Comparison of ENCODE assay signal across 18 cellular contexts in genomic region chr10:132138596-132138995, GRCh38.
"Had no signal": no experiment of that assay in that cellular context is flagged by ENCODE, and none has a peak within 500 bp of the region (broad histone marks: within the 10 kb centered on the region; RNA-seq: fewer than 3 reads in every experiment).

No MANE protein-coding gene starts in this region.

- H3K4me3 Mint-ChIP-seq: activated naive CD8-positive, alpha-beta T cell had no signal

- H3K9me3 ChIP-seq: tibial nerve, vagina had no signal

- ATAC-seq: activated CD4-positive, CD25-positive, alpha-beta regulatory T cell treated with anti-CD3 and anti-CD28 coated beads, Interleukin-2, amount 50 U/mL, for 24 hours; foreskin keratinocyte; left lobe of liver had no signal

- H3K4me1 ChIP-seq: foreskin keratinocyte had no signal

- H3K4me3 ChIP-seq: tibial nerve, vagina had no signal

- H3K27ac Mint-ChIP-seq: activated naive CD8-positive, alpha-beta T cell; nephron had no signal

- H3K36me3 Mint-ChIP-seq: activated naive CD8-positive, alpha-beta T cell had no signal

- FAIRE-seq: islet of Langerhans had no signal

- H3K27me3 ChIP-seq: foreskin keratinocyte, vagina had no signal

- DNase-seq: activated CD8-positive, alpha-beta memory T cell treated with anti-CD3 and anti-CD28 coated beads for 24 hours; activated CD8-positive, alpha-beta memory T cell treated with anti-CD3 and anti-CD28 coated beads, Interleukin-2, amount 50 U/mL, for 48 hours; foreskin keratinocyte; hippocampal formation; mesendoderm; nucleus accumbens; retina; stimulated activated CD4-positive, alpha-beta T cell treated with anti-CD3 and anti-CD28 coated beads, Interleukin-2, amount 100 ng/mL, for 24 hours; stimulated activated naive CD4-positive, alpha-beta T cell treated with Interleukin-2 at 50 U/mL for 16 hours; T1000 had no signal

- H3K27ac ChIP-seq: epithelial cell of prostate, foreskin keratinocyte, tibial nerve, vagina had no signal

- H3K36me3 ChIP-seq: vagina had no signal

- H3K9me3 Mint-ChIP-seq: nephron had no signal
